1 cellular context compared by ENCODE assay signal in the genomic region with DNA sequence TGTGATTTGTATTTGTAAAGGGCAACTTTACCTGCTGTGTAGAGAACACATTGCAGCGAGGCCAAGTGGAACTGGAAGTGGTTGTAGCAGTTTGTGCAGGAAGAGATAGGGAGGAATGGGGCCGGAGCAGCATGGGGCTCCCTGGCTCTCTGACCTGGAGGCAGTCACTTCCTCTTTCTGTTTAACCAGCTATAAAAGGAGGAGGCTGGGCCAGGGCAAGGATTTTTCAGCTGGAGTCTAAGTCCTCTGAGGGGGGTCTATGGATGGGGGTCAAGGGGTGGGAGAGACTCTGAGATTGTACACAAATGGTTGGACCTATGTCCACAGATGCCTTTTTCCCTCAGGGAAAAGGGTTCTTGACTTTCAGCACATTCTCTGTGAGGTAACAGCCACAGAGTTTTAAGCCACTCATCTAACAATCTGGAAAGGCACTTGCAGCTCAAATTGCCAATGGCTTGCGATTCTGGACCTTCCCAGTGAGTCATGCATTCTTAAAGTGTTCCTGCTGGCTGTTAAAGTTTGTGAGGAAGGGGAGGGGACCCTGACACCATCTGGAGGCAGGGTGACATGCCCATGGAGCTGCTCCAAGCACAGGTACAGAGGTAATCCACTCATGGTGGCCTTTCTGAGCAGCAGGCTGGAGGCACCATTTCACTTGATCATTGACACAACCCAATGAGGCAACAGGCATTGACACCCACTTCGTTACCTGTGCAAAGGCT.
TF ChIP-seq lines count a peak whose summit lies in the region.

No MANE protein-coding gene starts in this region.

TF ChIP-seq in WTC11, 78 proteins besides CTCF, POLR2A, EP300 and RAD21 (continued from another document):
- TF ChIP-seq, protein P1, sequence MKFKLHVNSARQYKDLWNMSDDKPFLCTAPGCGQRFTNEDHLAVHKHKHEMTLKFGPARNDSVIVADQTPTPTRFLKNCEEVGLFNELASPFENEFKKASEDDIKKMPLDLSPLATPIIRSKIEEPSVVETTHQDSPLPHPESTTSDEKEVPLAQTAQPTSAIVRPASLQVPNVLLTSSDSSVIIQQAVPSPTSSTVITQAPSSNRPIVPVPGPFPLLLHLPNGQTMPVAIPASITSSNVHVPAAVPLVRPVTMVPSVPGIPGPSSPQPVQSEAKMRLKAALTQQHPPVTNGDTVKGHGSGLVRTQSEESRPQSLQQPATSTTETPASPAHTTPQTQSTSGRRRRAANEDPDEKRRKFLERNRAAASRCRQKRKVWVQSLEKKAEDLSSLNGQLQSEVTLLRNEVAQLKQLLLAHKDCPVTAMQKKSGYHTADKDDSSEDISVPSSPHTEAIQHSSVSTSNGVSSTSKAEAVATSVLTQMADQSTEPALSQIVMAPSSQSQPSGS (CRISPR knock-in tag; IDR thresholded peaks at IDR 0.05; ENCODE audit: borderline replicate concordance, low read depth): no peak
- TF ChIP-seq, protein P2, sequence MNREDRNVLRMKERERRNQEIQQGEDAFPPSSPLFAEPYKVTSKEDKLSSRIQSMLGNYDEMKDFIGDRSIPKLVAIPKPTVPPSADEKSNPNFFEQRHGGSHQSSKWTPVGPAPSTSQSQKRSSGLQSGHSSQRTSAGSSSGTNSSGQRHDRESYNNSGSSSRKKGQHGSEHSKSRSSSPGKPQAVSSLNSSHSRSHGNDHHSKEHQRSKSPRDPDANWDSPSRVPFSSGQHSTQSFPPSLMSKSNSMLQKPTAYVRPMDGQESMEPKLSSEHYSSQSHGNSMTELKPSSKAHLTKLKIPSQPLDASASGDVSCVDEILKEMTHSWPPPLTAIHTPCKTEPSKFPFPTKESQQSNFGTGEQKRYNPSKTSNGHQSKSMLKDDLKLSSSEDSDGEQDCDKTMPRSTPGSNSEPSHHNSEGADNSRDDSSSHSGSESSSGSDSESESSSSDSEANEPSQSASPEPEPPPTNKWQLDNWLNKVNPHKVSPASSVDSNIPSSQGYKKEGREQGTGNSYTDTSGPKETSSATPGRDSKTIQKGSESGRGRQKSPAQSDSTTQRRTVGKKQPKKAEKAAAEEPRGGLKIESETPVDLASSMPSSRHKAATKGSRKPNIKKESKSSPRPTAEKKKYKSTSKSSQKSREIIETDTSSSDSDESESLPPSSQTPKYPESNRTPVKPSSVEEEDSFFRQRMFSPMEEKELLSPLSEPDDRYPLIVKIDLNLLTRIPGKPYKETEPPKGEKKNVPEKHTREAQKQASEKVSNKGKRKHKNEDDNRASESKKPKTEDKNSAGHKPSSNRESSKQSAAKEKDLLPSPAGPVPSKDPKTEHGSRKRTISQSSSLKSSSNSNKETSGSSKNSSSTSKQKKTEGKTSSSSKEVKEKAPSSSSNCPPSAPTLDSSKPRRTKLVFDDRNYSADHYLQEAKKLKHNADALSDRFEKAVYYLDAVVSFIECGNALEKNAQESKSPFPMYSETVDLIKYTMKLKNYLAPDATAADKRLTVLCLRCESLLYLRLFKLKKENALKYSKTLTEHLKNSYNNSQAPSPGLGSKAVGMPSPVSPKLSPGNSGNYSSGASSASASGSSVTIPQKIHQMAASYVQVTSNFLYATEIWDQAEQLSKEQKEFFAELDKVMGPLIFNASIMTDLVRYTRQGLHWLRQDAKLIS (CRISPR knock-in tag; IDR thresholded peaks at IDR 0.05; ENCODE audit: borderline replicate concordance): no peak
- TF ChIP-seq, protein P3, sequence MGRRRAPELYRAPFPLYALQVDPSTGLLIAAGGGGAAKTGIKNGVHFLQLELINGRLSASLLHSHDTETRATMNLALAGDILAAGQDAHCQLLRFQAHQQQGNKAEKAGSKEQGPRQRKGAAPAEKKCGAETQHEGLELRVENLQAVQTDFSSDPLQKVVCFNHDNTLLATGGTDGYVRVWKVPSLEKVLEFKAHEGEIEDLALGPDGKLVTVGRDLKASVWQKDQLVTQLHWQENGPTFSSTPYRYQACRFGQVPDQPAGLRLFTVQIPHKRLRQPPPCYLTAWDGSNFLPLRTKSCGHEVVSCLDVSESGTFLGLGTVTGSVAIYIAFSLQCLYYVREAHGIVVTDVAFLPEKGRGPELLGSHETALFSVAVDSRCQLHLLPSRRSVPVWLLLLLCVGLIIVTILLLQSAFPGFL (CRISPR knock-in tag; IDR thresholded peaks at IDR 0.05; ENCODE audit: borderline replicate concordance): no peak
- TF ChIP-seq, protein P4, sequence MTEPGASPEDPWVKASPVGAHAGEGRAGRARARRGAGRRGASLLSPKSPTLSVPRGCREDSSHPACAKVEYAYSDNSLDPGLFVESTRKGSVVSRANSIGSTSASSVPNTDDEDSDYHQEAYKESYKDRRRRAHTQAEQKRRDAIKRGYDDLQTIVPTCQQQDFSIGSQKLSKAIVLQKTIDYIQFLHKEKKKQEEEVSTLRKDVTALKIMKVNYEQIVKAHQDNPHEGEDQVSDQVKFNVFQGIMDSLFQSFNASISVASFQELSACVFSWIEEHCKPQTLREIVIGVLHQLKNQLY (CRISPR knock-in tag; IDR thresholded peaks at IDR 0.05): no peak
- TF ChIP-seq CREB1 (CRISPR knock-in tag; IDR thresholded peaks at IDR 0.05) (no peak), TCF7 (CRISPR knock-in tag; IDR thresholded peaks at IDR 0.05; ENCODE audit: low read depth) (no peak), ZNF423 (CRISPR knock-in tag; IDR thresholded peaks at IDR 0.05) (no peak), HMGA2 (CRISPR knock-in tag; IDR thresholded peaks at IDR 0.05) (no peak)
- TF ChIP-seq, protein P5, sequence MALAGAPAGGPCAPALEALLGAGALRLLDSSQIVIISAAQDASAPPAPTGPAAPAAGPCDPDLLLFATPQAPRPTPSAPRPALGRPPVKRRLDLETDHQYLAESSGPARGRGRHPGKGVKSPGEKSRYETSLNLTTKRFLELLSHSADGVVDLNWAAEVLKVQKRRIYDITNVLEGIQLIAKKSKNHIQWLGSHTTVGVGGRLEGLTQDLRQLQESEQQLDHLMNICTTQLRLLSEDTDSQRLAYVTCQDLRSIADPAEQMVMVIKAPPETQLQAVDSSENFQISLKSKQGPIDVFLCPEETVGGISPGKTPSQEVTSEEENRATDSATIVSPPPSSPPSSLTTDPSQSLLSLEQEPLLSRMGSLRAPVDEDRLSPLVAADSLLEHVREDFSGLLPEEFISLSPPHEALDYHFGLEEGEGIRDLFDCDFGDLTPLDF (CRISPR knock-in tag; IDR thresholded peaks at IDR 0.05): no peak
